ENCODE assay signal across 19 cellular contexts in genomic region chr4:13294961-13295605, GRCh38.
A peak's percentile ranks its signal among the peaks of the same experiment; 100 is the strongest.
DNase-seq lines count a peak whose midpoint lies in the region; ATAC-seq, FAIRE-seq and TF ChIP-seq lines count a peak whose summit lies in the region.
"Had no signal": no experiment of that assay in that cellular context is flagged by ENCODE, and none has a peak within 500 bp of the region (broad histone marks: within the 10 kb centered on the region; RNA-seq: fewer than 3 reads in every experiment).

No MANE protein-coding gene starts in this region.

- H3K9me2 ChIP-seq in hepatocyte (replicated peaks; ENCODE audit: insufficient read depth): no peaks in the 10 kb centered on the region

- no peak overlapping the region for H3K18ac ChIP-seq in neuronal stem cell (ENCODE audit: low read length)

- H2BK120ac ChIP-seq in neuronal stem cell (ENCODE audit: low read depth, low read length): no peak overlapping the region

- no peak overlapping the region for H2BK5ac ChIP-seq in neuronal stem cell (ENCODE audit: low read length)

- H4K8ac ChIP-seq in neuronal stem cell (ENCODE audit: low read depth, low read length): no peak overlapping the region

- H3K27ac ChIP-seq in hepatocyte (peak overlapping the region; percentile 58), neuronal stem cell (replicated peaks; ENCODE audit: low read length) (no peak overlapping the region), colonic mucosa (no peak overlapping the region)
- H3K27ac ChIP-seq: SJCRH30 had no signal

- intact Hi-C loops in colonic mucosa (cut with DNase I): no loop called here

- no peak overlapping the region for H2BK12ac ChIP-seq in neuronal stem cell (ENCODE audit: low read length)

- no peak overlapping the region for H2AK5ac ChIP-seq in neuronal stem cell (ENCODE audit: low read depth, low read length)

- H3K14ac ChIP-seq in neuronal stem cell (ENCODE audit: low read length): no peak overlapping the region

- WGBS in hepatocyte (ENCODE audit: low lambda C conversion rate, missing lambda C conversion rate): 76% methylated on average over 5 of the region's 5 CpGs
- no CpG with 5 or more reads among the region's 5 CpGs for WGBS in neuronal stem cell (ENCODE audit: extremely low coverage in 2 of 2, insufficient read length in 2 of 2, insufficient replicate concordance in 1 of 2), 2 donors

- no peaks in the 10 kb centered on the region for H3K79me2 ChIP-seq in hepatocyte

- H2AFZ ChIP-seq in hepatocyte (no peak overlapping the region), neuronal stem cell (ENCODE audit: low read length) (peak overlapping the region; percentile 69)

- TF ChIP-seq CTCF in bronchial epithelial cell (IDR thresholded peaks at IDR 0.05; ENCODE audit: insufficient read depth, low read length, severe bottlenecking): no peak
- TF ChIP-seq CTCF in hepatocyte (IDR thresholded peaks at IDR 0.05; ENCODE audit: poor library complexity): no peak
- TF ChIP-seq CTCF in colonic mucosa (IDR thresholded peaks at IDR 0.05): no peak

- no peak overlapping the region for H2BK15ac ChIP-seq in neuronal stem cell (ENCODE audit: low read length)

- no peak overlapping the region for H4K91ac ChIP-seq in neuronal stem cell (ENCODE audit: low read depth, low read length, poor library complexity)

- no peak overlapping the region for H3K4me2 ChIP-seq in hepatocyte
- H3K4me2 ChIP-seq in neuronal stem cell (ENCODE audit: insufficient read depth, low read length, poor library complexity, severe bottlenecking): no peak overlapping the region

- H3K9ac ChIP-seq in neuronal stem cell (ENCODE audit: low read depth, low read length, poor library complexity) (no peak overlapping the region), colonic mucosa (ENCODE audit: low read depth in 2 of 2, low read length in 2 of 2) (no peak overlapping the region)

- H3K4me1 ChIP-seq in hepatocyte (ENCODE audit: insufficient read depth) (no peaks in the 10 kb centered on the region), neuronal stem cell (ENCODE audit: control insufficient read depth in 2 of 2, insufficient read depth in 1 of 2, low read depth in 1 of 2, low read length in 2 of 2) (peaks cover 0 to 4% of the 10 kb centered on the region in 2 donors), colonic mucosa (no peaks in the 10 kb centered on the region)
- H3K4me1 ChIP-seq: SJCRH30 had no signal

- no peaks in the 10 kb centered on the region for H4K20me1 ChIP-seq in hepatocyte (ENCODE audit: insufficient read depth, poor library complexity, severe bottlenecking)

- DNase-seq in HuH-7.5 (ENCODE audit: low spot score): peak; percentile 48
- peak; percentile 10 for DNase-seq in bronchial epithelial cell (ENCODE audit: low read depth)
- peak; percentile 39 for DNase-seq in hepatocyte (ENCODE audit: low spot score)
- DNase-seq in neuronal stem cell (ENCODE audit: low spot score): no peak
- DNase-seq in SIG-M5 (lab: John Stamatoyannopoulos, UW): no peak
- DNase-seq in colonic mucosa: no peak
- no peak for DNase-seq in NCI-H2081 (lab: John Stamatoyannopoulos, UW)
- DNase-seq: CD4-positive, alpha-beta T cell; DND-41; GF-D8; GOT3; Karpas-422; NCI-H1417 treated with DMSO at 0.1 percent for 48 hours; NCI-H2029; NCI-H524 treated with DMSO at 0.1 percent for 48 hours; RPMI8226; SJCRH30 had no signal

- no peak overlapping the region for H3K23ac ChIP-seq in neuronal stem cell (ENCODE audit: low read depth, low read length, poor library complexity)

- no peak for ATAC-seq in GM21367 (IDR thresholded peaks at IDR 0.05; ENCODE audit: unreplicated experiment)

- H3K4me3 ChIP-seq in bronchial epithelial cell (ENCODE audit: low read depth, low read length): no peak overlapping the region
- no peak overlapping the region for H3K4me3 ChIP-seq in hepatocyte
- H3K4me3 ChIP-seq in neuronal stem cell (ENCODE audit: low read length in 2 of 2): no peak overlapping the region
- no peak overlapping the region for H3K4me3 ChIP-seq in colonic mucosa
- H3K4me3 ChIP-seq: SJCRH30 had no signal

- FAIRE-seq in bronchial epithelial cell (lab: Jason Lieb, UNC): no peak
- FAIRE-seq: D721Med had no signal

- no peaks in the 10 kb centered on the region for H3K79me1 ChIP-seq in neuronal stem cell (ENCODE audit: low read depth, low read length)

- H3K4ac ChIP-seq in neuronal stem cell (ENCODE audit: low read length): no peak overlapping the region

- H3K9me3 ChIP-seq in hepatocyte (ENCODE audit: low read depth) (no peaks in the 10 kb centered on the region), neuronal stem cell (replicated peaks in 1 of 2; ENCODE audit: control insufficient read depth in 2 of 2, insufficient read depth in 1 of 2, low read depth in 1 of 2, low read length in 2 of 2) (peaks cover 4 to 8% of the 10 kb centered on the region in 2 donors), colonic mucosa (no peaks in the 10 kb centered on the region)
- H3K9me3 ChIP-seq: SJCRH30 had no signal

- no peaks in the 10 kb centered on the region for H3K27me3 ChIP-seq in bronchial epithelial cell (ENCODE audit: control insufficient read depth, insufficient read depth, low read length)
- no peaks in the 10 kb centered on the region for H3K27me3 ChIP-seq in hepatocyte
- no peaks in the 10 kb centered on the region for H3K27me3 ChIP-seq in neuronal stem cell (ENCODE audit: control insufficient read depth in 3 of 3, insufficient read depth in 3 of 3, low read depth in 1 of 3, low read length in 3 of 3)
- no peaks in the 10 kb centered on the region for H3K27me3 ChIP-seq in colonic mucosa
- H3K27me3 ChIP-seq: SJCRH30 had no signal

- H3K36me3 ChIP-seq in bronchial epithelial cell (ENCODE audit: control insufficient read depth, insufficient read depth, low read length): no peaks in the 10 kb centered on the region
- H3K36me3 ChIP-seq in hepatocyte (replicated peaks; ENCODE audit: insufficient read depth, low read depth): no peaks in the 10 kb centered on the region
- no peaks in the 10 kb centered on the region for H3K36me3 ChIP-seq in neuronal stem cell (replicated peaks in 1 of 2; ENCODE audit: control insufficient read depth in 2 of 2, insufficient read depth in 2 of 2, low read length in 2 of 2)
- no peaks in the 10 kb centered on the region for H3K36me3 ChIP-seq in colonic mucosa
- H3K36me3 ChIP-seq: SJCRH30 had no signal

Comparison
In these comparisons a context has a peak if more than half of its experiments do, and no peak if none do; other contexts are left out.
1. DNase-seq: peak in HuH-7.5 (single experiment), bronchial epithelial cell (single experiment) and hepatocyte (single experiment); none in neuronal stem cell (single experiment), SIG-M5 (single experiment), colonic mucosa (single experiment) and NCI-H2081 (0 of 2).